20 cellular contexts compared by ENCODE assay signal in the genomic region with DNA sequence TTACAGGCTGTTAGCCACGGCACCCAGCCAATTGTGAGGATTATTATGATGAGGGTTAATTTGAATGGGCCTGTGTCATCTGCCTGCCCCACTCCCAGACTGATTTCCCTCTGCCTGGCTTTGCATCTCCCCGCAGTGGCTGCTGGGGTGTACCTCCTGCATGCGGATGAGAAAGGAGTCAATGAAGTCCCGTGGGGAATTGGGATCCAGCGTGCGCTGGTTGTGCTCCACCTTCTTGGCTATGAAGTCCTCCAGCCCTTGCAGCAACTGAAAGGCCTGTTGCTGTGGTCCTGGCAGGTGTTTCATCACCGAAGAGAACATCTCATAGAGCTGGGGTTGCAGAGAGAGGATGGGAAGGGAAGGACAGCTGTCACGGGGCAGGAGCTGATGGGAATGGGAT. TPM values are rescaled to one million over a fixed set of nuclear protein-coding genes. Genes with fewer than 3 reads are reported as not detected.
"Had no signal": no experiment of that assay in that cellular context is flagged by ENCODE, and none has a peak within 500 bp of the region (broad histone marks: within the 10 kb centered on the region; RNA-seq: fewer than 3 reads in every experiment).

No MANE protein-coding gene starts in this region.

RNA-seq across cellular contexts. Expression of a gene that starts 3.5 kb away (rescaled TPM):
- total RNA-seq: activated CD4-positive, alpha-beta memory T cell treated with anti-CD3 and anti-CD28 coated beads, Interleukin-2, amount 10 ng/mL, durations not matched to agents 7 days and 5 days; activated CD4-positive, alpha-beta T cell treated with anti-CD3 and anti-CD28 coated beads for 36 hours; activated CD4-positive, alpha-beta T cell treated with anti-CD3 and anti-CD28 coated beads, Interleukin-2, amount 10 ng/mL, durations not matched to agents 7 days and 5 days; activated CD8-positive, alpha-beta T cell treated with anti-CD3 and anti-CD28 coated beads, Interleukin-2, amount 10 ng/mL, durations not matched to agents 7 days and 5 days; activated naive CD4-positive, alpha-beta T cell treated with anti-CD3 and anti-CD28 coated beads for 36 hours; activated T-cell treated with anti-CD3 and anti-CD28 coated beads, Interleukin-2, amount 50 U/mL, for 72 hours; activated T-helper 1 cell treated with anti-CD3 and anti-CD28 coated beads, Interleukin-12 subunit alpha, Interleukin-12 subunit beta, Interleukin-2, Interleukin-4 antibody, amounts not matched to agents 30 ng/mL and 10 ng/mL and 1 ng/mL, durations not matched to agents 14 hours and 24 hours and 36 hours; activated T-helper 17 cell treated with anti-CD3 and anti-CD28 coated beads, Interleukin-2, amount 50 U/mL, for 72 hours; aorta; astrocyte; body of pancreas; cardiac septum; cerebellum; T-helper 2 cell treated with Interferon-gamma antibody and Interleukin-4, amounts not matched to agents 100 ng/mL and 5 ng/mL, for 36 hours had no signal

RNA-seq across cellular contexts. Expression of a gene that starts 35.3 kb away (rescaled TPM):
- total RNA-seq: activated CD4-positive, alpha-beta memory T cell treated with anti-CD3 and anti-CD28 coated beads, Interleukin-2, amount 10 ng/mL, durations not matched to agents 7 days and 5 days; activated CD4-positive, alpha-beta T cell treated with anti-CD3 and anti-CD28 coated beads for 36 hours; activated CD4-positive, alpha-beta T cell treated with anti-CD3 and anti-CD28 coated beads, Interleukin-2, amount 10 ng/mL, durations not matched to agents 7 days and 5 days; activated CD8-positive, alpha-beta T cell treated with anti-CD3 and anti-CD28 coated beads, Interleukin-2, amount 10 ng/mL, durations not matched to agents 7 days and 5 days; activated naive CD4-positive, alpha-beta T cell treated with anti-CD3 and anti-CD28 coated beads for 36 hours; activated naive CD4-positive, alpha-beta T cell treated with anti-CD3 and anti-CD28 coated beads, Interleukin-2, amount 50 U/mL, for 72 hours; activated naive CD8-positive, alpha-beta T cell treated with anti-CD3 and anti-CD28 coated beads for 36 hours; activated T-cell treated with anti-CD3 and anti-CD28 coated beads, Interleukin-2, amount 50 U/mL, for 4 hours; activated T-cell treated with anti-CD3 and anti-CD28 coated beads, Interleukin-2, amount 50 U/mL, for 72 hours; activated T-helper 1 cell treated with anti-CD3 and anti-CD28 coated beads, Interleukin-12 subunit alpha, Interleukin-12 subunit beta, Interleukin-2, Interleukin-4 antibody, amounts not matched to agents 30 ng/mL and 10 ng/mL and 1 ng/mL, durations not matched to agents 14 hours and 24 hours and 36 hours; activated T-helper 17 cell treated with anti-CD3 and anti-CD28 coated beads, Interleukin-2, amount 50 U/mL, for 72 hours; adrenal gland; aorta; astrocyte; body of pancreas; breast epithelium; cardiac septum; cerebellum; T-helper 2 cell treated with Interferon-gamma antibody and Interleukin-4, amounts not matched to agents 100 ng/mL and 5 ng/mL, for 36 hours; WTC11 had no signal
- polyA plus RNA-seq: adrenal gland, aorta had no signal
